Comparison of ENCODE assay signal across 17 cellular contexts in the genomic region with DNA sequence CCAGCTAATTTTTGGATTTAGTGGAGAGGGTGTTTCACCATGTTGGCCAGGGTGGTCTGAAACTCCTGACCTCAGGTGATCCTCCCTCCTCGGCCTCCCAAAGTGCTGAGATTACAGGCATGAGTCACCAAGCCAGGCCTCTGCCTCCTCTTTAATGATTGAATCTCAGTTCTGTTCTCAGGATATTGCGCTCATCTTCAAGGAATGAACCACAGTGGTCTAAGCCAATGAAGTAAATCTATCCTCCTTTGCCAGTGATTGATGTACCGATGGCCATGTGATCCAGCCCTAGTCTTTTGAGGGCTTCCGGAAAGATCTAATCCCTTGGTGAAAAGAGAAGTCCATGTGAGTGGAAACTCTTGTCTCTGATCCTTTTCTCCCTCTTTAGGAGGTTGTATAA. TPM values are rescaled to one million over a fixed set of nuclear protein-coding genes. Genes with fewer than 3 reads are reported as not detected.
A peak's percentile ranks its signal among the peaks of the same experiment; 100 is the strongest.
DNase-seq lines count a peak whose midpoint lies in the region; ATAC-seq and TF ChIP-seq lines count a peak whose summit lies in the region.
"Had no signal": no experiment of that assay in that cellular context is flagged by ENCODE, and none has a peak within 500 bp of the region (broad histone marks: within the 10 kb centered on the region; RNA-seq: fewer than 3 reads in every experiment).

No MANE protein-coding gene starts in this region.

- peaks cover 4% of the 10 kb centered on the region for H3K4me1 ChIP-seq in IMR-90 (ENCODE audit: control insufficient read depth, insufficient read depth, low read length)
- H3K4me1 ChIP-seq: BE2C had no signal

- H3K56ac ChIP-seq in IMR-90 (ENCODE audit: extremely low read depth, insufficient read depth, low read length) = no peak overlapping the region

- H3K4me3 ChIP-seq in IMR-90 (ENCODE audit: insufficient read depth, low read depth, low read length) (no peak overlapping the region), coronary artery (no peak overlapping the region)
- H3K4me3 ChIP-seq: GM12878 had no signal

- H4K91ac ChIP-seq in IMR-90 (ENCODE audit: insufficient read depth, low read depth, low read length) = no peak overlapping the region

- no peak for TF ChIP-seq RAD21 in IMR-90 (IDR thresholded peaks at IDR 0.05; ENCODE audit: low read length)

- peak; percentile 9 for DNase-seq in ELR (ENCODE audit: low read depth)
- peak; percentile 12 for DNase-seq in IMR-90
- peak; percentile 79 for DNase-seq in amniotic epithelial cell (ENCODE audit: low read depth)
- DNase-seq in NCI-H1092 (lab: John Stamatoyannopoulos, UW) = no peak
- no peak for DNase-seq in coronary artery (ENCODE audit: low spot score)
- no peak for DNase-seq in COR-L47 (lab: John Stamatoyannopoulos, UW)
- no peak for DNase-seq in SW 1271 (lab: John Stamatoyannopoulos, UW)
- DNase-seq: ACHN; C1 segment of cervical spinal cord; Caco-2; CD4-positive, CD25-positive, alpha-beta regulatory T cell; CD8-positive, alpha-beta memory T cell; H9; KBM-7 had no signal

- CTCF ChIA-PET in IMR-90 (lab: Yijun Ruan, JAX) = no interaction called here

- H4K5ac ChIP-seq in IMR-90 (ENCODE audit: low read depth, low read length) = no peak overlapping the region

- no peak overlapping the region for H3K9ac ChIP-seq in IMR-90 (ENCODE audit: low read depth, low read length)

- TF ChIP-seq POLR2A in IMR-90 (IDR thresholded peaks at IDR 0.05; ENCODE audit: low read depth, low read length) = no peak

- H3K79me1 ChIP-seq in IMR-90 (ENCODE audit: low read depth in 1 of 2, low read length in 2 of 2) = no peaks in the 10 kb centered on the region

- peaks cover 3% of the 10 kb centered on the region; the same call in 1 of the 2 replicates for H3K9me1 ChIP-seq in IMR-90 (ENCODE audit: insufficient read depth, low read length)

- no peak overlapping the region for H2BK120ac ChIP-seq in IMR-90 (ENCODE audit: low read depth, low read length)

- no peak overlapping the region for H2AK5ac ChIP-seq in IMR-90 (ENCODE audit: low read depth, low read length)

- 75% methylated on average over 2 of the region's 4 CpGs; no CpG with 5 or more reads in 1 of the 2 experiments for WGBS in IMR-90 (ENCODE audit: extremely low coverage in 2 of 2, insufficient read length in 1 of 2), 2 experiments

- H2BK5ac ChIP-seq in IMR-90 (ENCODE audit: low read depth, low read length, poor library complexity, severe bottlenecking) = no peak overlapping the region

- dilution Hi-C loops in IMR-90 (cut with HindIII; ENCODE audit: low sequenced_read_pairs, unreplicated experiment) = no loop called here

- no peak overlapping the region for H2AFZ ChIP-seq in IMR-90 (replicated peaks; ENCODE audit: low read length, poor library complexity)

- H3K27ac ChIP-seq in IMR-90 (ENCODE audit: insufficient read depth, low read length) (no peak overlapping the region), coronary artery (no peak overlapping the region)
- H3K27ac ChIP-seq: HL-60 had no signal

- no peak for ATAC-seq in IMR-90 (ENCODE audit: low read depth)
- ATAC-seq: GM12878 had no signal

- TF ChIP-seq CTCF in IMR-90 (conservative IDR thresholded peaks at IDR 0.05; ENCODE audit: low read depth, low read length) (no peak), coronary artery (IDR thresholded peaks at IDR 0.05) (no peak)

- no peak overlapping the region for H3K4ac ChIP-seq in IMR-90 (ENCODE audit: low read depth, low read length)

- in situ Hi-C loops in IMR-90 (cut with MboI; ENCODE audit: low sequenced_read_pairs) = no loop called here

- no peak overlapping the region for H2AK9ac ChIP-seq in IMR-90 (replicated peaks; ENCODE audit: low read depth, low read length, poor library complexity)

- intact Hi-C loops in IMR-90 (cut with micrococcal nuclease) = no loop called here

- no peak overlapping the region for H3K23ac ChIP-seq in IMR-90 (ENCODE audit: low read depth, low read length)

- no peak overlapping the region for H3K14ac ChIP-seq in IMR-90 (replicated peaks; ENCODE audit: low read depth, low read length)

- no peak overlapping the region for H3K18ac ChIP-seq in IMR-90 (ENCODE audit: low read depth, low read length)

- H3K36me3 ChIP-seq in IMR-90 (ENCODE audit: control insufficient read depth, insufficient read depth, low read length) = no peaks in the 10 kb centered on the region
- H3K36me3 ChIP-seq: BE2C had no signal

- H2BK15ac ChIP-seq in IMR-90 (ENCODE audit: low read depth, low read length) = no peak overlapping the region

- peaks cover 3% of the 10 kb centered on the region; the same call in 1 of the 2 replicates for H3K9me3 ChIP-seq in IMR-90 (ENCODE audit: control insufficient read depth, insufficient read depth, low read length)
- H3K9me3 ChIP-seq: BE2C, Caco-2 had no signal

- POLR2A ChIA-PET in IMR-90 (lab: Charles Lee; ENCODE audit: unreplicated experiment) = no interaction called here

- H3K27me3 ChIP-seq in IMR-90 (ENCODE audit: control insufficient read depth, insufficient read depth, low read length) = no peaks in the 10 kb centered on the region
- H3K27me3 ChIP-seq: BE2C had no signal

- H4K8ac ChIP-seq in IMR-90 (ENCODE audit: low read depth in 2 of 2, low read length in 2 of 2) = no peak overlapping the region

- no peaks in the 10 kb centered on the region for H4K20me1 ChIP-seq in IMR-90 (ENCODE audit: insufficient read depth, low read length)

- no peak overlapping the region for H2BK20ac ChIP-seq in IMR-90 (ENCODE audit: low read depth, low read length)

- no TSS peak for BruUV-seq in IMR-90 (replicated peaks; lab: Mats Ljungman, UMichigan)

- no peak overlapping the region for H3K4me2 ChIP-seq in IMR-90 (ENCODE audit: low read depth, low read length)

TF ChIP-seq in IMR-90, 13 proteins besides CTCF, POLR2A, EP300 and RAD21:
- TF ChIP-seq CEBPB (IDR thresholded peaks at IDR 0.05; ENCODE audit: low read depth, low read length) = no peak
- TF ChIP-seq RFX5 (IDR thresholded peaks at IDR 0.05; ENCODE audit: low read depth, low read length) = no peak
- TF ChIP-seq SMC3 (IDR thresholded peaks at IDR 0.05; ENCODE audit: low read depth, low read length) = no peak
- TF ChIP-seq FOS (IDR thresholded peaks at IDR 0.05; ENCODE audit: low read depth, low read length) = no peak
- no peak for TF ChIP-seq MAFK (IDR thresholded peaks at IDR 0.05; ENCODE audit: low read depth, low read length)
- no peak for TF ChIP-seq USF2 (IDR thresholded peaks at IDR 0.05; ENCODE audit: low read depth, low read length)
- TF ChIP-seq RCOR1 (IDR thresholded peaks at IDR 0.05; ENCODE audit: insufficient replicate concordance, low read length) = no peak
- no peak for TF ChIP-seq MXI1 (IDR thresholded peaks at IDR 0.05; ENCODE audit: borderline replicate concordance, low read depth, low read length)
- TF ChIP-seq CHD1 (IDR thresholded peaks at IDR 0.05; ENCODE audit: low read depth, low read length) = no peak
- no peak for TF ChIP-seq NFE2L2 (IDR thresholded peaks at IDR 0.05; ENCODE audit: low read depth, low read length)
- TF ChIP-seq MAZ (IDR thresholded peaks at IDR 0.05; ENCODE audit: borderline replicate concordance, low read depth, low read length) = no peak
- no peak for TF ChIP-seq ELK1 (IDR thresholded peaks at IDR 0.05; ENCODE audit: borderline replicate concordance, low read depth, low read length)
- TF ChIP-seq BHLHE40 (IDR thresholded peaks at IDR 0.05; ENCODE audit: low read depth, low read length) = no peak

RNA-seq across cellular contexts. Expression of gene POLE4, which starts 48.6 kb away (rescaled TPM):
- 9.0 and 16.7 TPM in 2 replicates for total RNA-seq in IMR-90 (2012; rRNA removed)
- 23.9 and 31.2 TPM in 2 replicates for polyA plus RNA-seq in IMR-90 (2012; rRNA removed)
- 30.6 and 56.2 TPM in 2 replicates for polyA plus RNA-seq in IMR-90 (2012; cell fraction: cytosol; rRNA removed)
- polyA plus RNA-seq in IMR-90 (2012; cell fraction: nucleus; rRNA removed; ENCODE audit: low replicate concordance) = 8.1 and 15.7 TPM in 2 replicates

Comparison
In these comparisons a context has a peak if more than half of its experiments do, and no peak if none do; other contexts are left out.
1. DNase-seq: peak in ELR (single experiment), IMR-90 (single experiment) and amniotic epithelial cell (single experiment); none in NCI-H1092 (single experiment), coronary artery (single experiment), COR-L47 (single experiment) and SW 1271 (0 of 2).